ENCODE assay signal across 29 cellular contexts in genomic region chr9:126551812-126552211, GRCh38.
"Had no signal": no experiment of that assay in that cellular context is flagged by ENCODE, and none has a peak within 500 bp of the region (broad histone marks: within the 10 kb centered on the region; RNA-seq: fewer than 3 reads in every experiment).

No MANE protein-coding gene starts in this region.

- FAIRE-seq: pancreas, urothelium cell line had no signal

- DNase-seq: naive B cell; nephron progenitor cell; occipital lobe; pancreas; psoas muscle; right cardiac atrium; spleen; stimulated activated CD4-positive, alpha-beta T cell treated with anti-CD3 and anti-CD28 coated beads, Interleukin-12 subunit alpha, Interleukin-12 subunit beta, amount 100 ng/mL, for 4 hours; stimulated activated CD4-positive, alpha-beta T cell treated with anti-CD3 and anti-CD28 coated beads, Interleukin-1b, Interleukin-23, amount 100 ng/mL, for 48 hours; stimulated activated CD4-positive, alpha-beta T cell treated with anti-CD3 and anti-CD28 coated beads, Interleukin-2, amount 100 ng/mL, for 48 hours; stimulated activated CD4-positive, alpha-beta T cell treated with anti-CD3 and anti-CD28 coated beads, Interleukin-4, amount 100 ng/mL, for 24 hours; stimulated activated naive B cell treated with anti-CD40 and anti-IgM and Interleukin-4, amounts not matched to agents 10 μg/mL and 1 μg/mL and 100 μg/mL, for 72 hours; stimulated activated naive CD4-positive, alpha-beta T cell treated with Interleukin-2 at 50 U/mL for 16 hours; stomach; thyroid gland; trophoblast cell had no signal

- H3K9me3 Mint-ChIP-seq: naive B cell; natural killer cell treated with Interleukin-12 subunit alpha and Interleukin-12 subunit beta and Interleukin-15 and Interleukin-18, amount 100 ng/mL, for 72 hours; nephron progenitor cell; neural crest cell; stimulated activated effector memory CD8-positive, alpha-beta T cell treated with anti-CD3 and anti-CD28 coated beads, Interleukin-12 subunit alpha, Interleukin-12 subunit beta, amount 100 ng/mL, for 72 hours; stimulated activated naive B cell treated with anti-CD40 and anti-IgM and Interleukin-4, amounts not matched to agents 10 μg/mL and 1 μg/mL and 100 μg/mL, for 72 hours; stimulated activated naive CD8-positive, alpha-beta T cell treated with anti-CD3 and anti-CD28 coated beads, Interleukin-15, Interleukin-2, amounts not matched to agents 100 ng/mL and 50 ng/mL, for 24 hours had no signal

- H3K36me3 Mint-ChIP-seq: naive B cell; naive thymus-derived CD8-positive, alpha-beta T cell; natural killer cell treated with Interleukin-12 subunit alpha and Interleukin-12 subunit beta and Interleukin-15 and Interleukin-18, amount 100 ng/mL, for 72 hours; stimulated activated effector memory CD8-positive, alpha-beta T cell treated with anti-CD3 and anti-CD28 coated beads, Interleukin-12 subunit alpha, Interleukin-12 subunit beta, amount 100 ng/mL, for 72 hours; stimulated activated naive B cell treated with anti-CD40 and anti-IgM and Interleukin-4, amounts not matched to agents 10 μg/mL and 1 μg/mL and 100 μg/mL, for 72 hours had no signal

- H3K4me1 ChIP-seq: pancreas, psoas muscle, spleen, thyroid gland, tibial nerve, upper lobe of left lung, vagina had no signal

- H3K27me3 ChIP-seq: pancreas, thyroid gland, upper lobe of left lung, vagina had no signal

- H3K4me3 Mint-ChIP-seq: naive B cell; naive thymus-derived CD8-positive, alpha-beta T cell; natural killer cell treated with Interleukin-12 subunit alpha and Interleukin-12 subunit beta and Interleukin-15 and Interleukin-18, amount 100 ng/mL, for 72 hours; nephron progenitor cell; neural crest cell; stimulated activated effector memory CD8-positive, alpha-beta T cell treated with anti-CD3 and anti-CD28 coated beads, Interleukin-12 subunit alpha, Interleukin-12 subunit beta, amount 100 ng/mL, for 72 hours; stimulated activated naive B cell treated with anti-CD40 and anti-IgM and Interleukin-4, amounts not matched to agents 10 μg/mL and 1 μg/mL and 100 μg/mL, for 72 hours; stimulated activated naive CD8-positive, alpha-beta T cell treated with anti-CD3 and anti-CD28 coated beads, Interleukin-15, Interleukin-2, amounts not matched to agents 100 ng/mL and 50 ng/mL, for 24 hours had no signal

- H3K4me1 Mint-ChIP-seq: naive thymus-derived CD8-positive, alpha-beta T cell; neural crest cell; stimulated activated effector memory CD8-positive, alpha-beta T cell treated with anti-CD3 and anti-CD28 coated beads, Interleukin-12 subunit alpha, Interleukin-12 subunit beta, amount 100 ng/mL, for 72 hours; stimulated activated naive B cell treated with anti-CD40 and anti-IgM and Interleukin-4, amounts not matched to agents 10 μg/mL and 1 μg/mL and 100 μg/mL, for 72 hours had no signal

- H3K4me2 ChIP-seq: smooth muscle cell had no signal

- H3K4me3 ChIP-seq: pancreas, psoas muscle, skin epidermis, smooth muscle cell, spleen, stomach, thoracic aorta, thyroid gland, tibial nerve, upper lobe of left lung, vagina had no signal

- H3K27ac ChIP-seq: pancreas, psoas muscle, skin epidermis, spleen, thoracic aorta, thyroid gland, tibial nerve, upper lobe of left lung, vagina had no signal

- H3K9me3 ChIP-seq: pancreas, psoas muscle, spleen, stomach, thoracic aorta, thyroid gland, upper lobe of left lung, vagina had no signal

- H3K36me3 ChIP-seq: pancreas, spleen, stomach, thoracic aorta, thyroid gland, tibial nerve, upper lobe of left lung, vagina had no signal

- H3K27ac Mint-ChIP-seq: naive B cell; naive thymus-derived CD8-positive, alpha-beta T cell; natural killer cell treated with Interleukin-12 subunit alpha and Interleukin-12 subunit beta and Interleukin-15 and Interleukin-18, amount 100 ng/mL, for 72 hours; nephron progenitor cell; stimulated activated effector memory CD8-positive, alpha-beta T cell treated with anti-CD3 and anti-CD28 coated beads, Interleukin-12 subunit alpha, Interleukin-12 subunit beta, amount 100 ng/mL, for 72 hours; stimulated activated naive B cell treated with anti-CD40 and anti-IgM and Interleukin-4, amounts not matched to agents 10 μg/mL and 1 μg/mL and 100 μg/mL, for 72 hours; stimulated activated naive CD8-positive, alpha-beta T cell treated with anti-CD3 and anti-CD28 coated beads, Interleukin-15, Interleukin-2, amounts not matched to agents 100 ng/mL and 50 ng/mL, for 24 hours had no signal

- ATAC-seq: naive thymus-derived CD8-positive, alpha-beta T cell; natural killer cell treated with Interleukin-12 subunit alpha and Interleukin-12 subunit beta and Interleukin-15 and Interleukin-18, amount 100 ng/mL, for 72 hours; pancreas; psoas muscle; sciatic nerve; stimulated activated effector memory CD8-positive, alpha-beta T cell treated with anti-CD3 and anti-CD28 coated beads, Interleukin-12 subunit alpha, Interleukin-12 subunit beta, amount 100 ng/mL, for 72 hours; stimulated activated naive B cell treated with anti-CD40 and anti-IgM and Interleukin-4, amounts not matched to agents 10 μg/mL and 1 μg/mL and 100 μg/mL, for 72 hours had no signal

- H3K27me3 Mint-ChIP-seq: natural killer cell treated with Interleukin-12 subunit alpha and Interleukin-12 subunit beta and Interleukin-15 and Interleukin-18, amount 100 ng/mL, for 72 hours; stimulated activated naive CD8-positive, alpha-beta T cell treated with anti-CD3 and anti-CD28 coated beads, Interleukin-15, Interleukin-2, amounts not matched to agents 100 ng/mL and 50 ng/mL, for 24 hours had no signal
